In genomic region chr5:19058216-19058615, GRCh38 we compare ENCODE assay signal across 34 cellular contexts.
"Had no signal": no experiment of that assay in that cellular context is flagged by ENCODE, and none has a peak within 500 bp of the region (broad histone marks: within the 10 kb centered on the region; RNA-seq: fewer than 3 reads in every experiment).

No MANE protein-coding gene starts in this region.

- H3K4me1 Mint-ChIP-seq: activated CD4-positive, alpha-beta T cell treated with anti-CD3 and anti-CD28 coated beads for 36 hours; activated CD4-positive, alpha-beta T cell treated with anti-CD3 and anti-CD28 coated beads, Interleukin-2, amount 10 ng/mL, durations not matched to agents 24 days and 14 days; activated CD8-positive, alpha-beta memory T cell treated with anti-CD3 and anti-CD28 coated beads, Interleukin-2, amount 10 ng/mL, durations not matched to agents 7 days and 5 days; activated naive CD4-positive, alpha-beta T cell treated with anti-CD3 and anti-CD28 coated beads, Interleukin-2, amount 10 ng/mL, durations not matched to agents 7 days and 5 days; activated naive CD8-positive, alpha-beta T cell treated with anti-CD3 and anti-CD28 coated beads, Interleukin-2, amount 10 ng/mL, durations not matched to agents 7 days and 5 days; T-helper 17 cell had no signal

- H3K4me3 Mint-ChIP-seq: activated CD4-positive, alpha-beta memory T cell treated with anti-CD3 and anti-CD28 coated beads for 36 hours; activated CD4-positive, alpha-beta T cell treated with anti-CD3 and anti-CD28 coated beads for 36 hours; activated CD4-positive, alpha-beta T cell treated with anti-CD3 and anti-CD28 coated beads, Interleukin-2, amount 10 ng/mL, durations not matched to agents 24 days and 14 days; activated CD8-positive, alpha-beta memory T cell treated with anti-CD3 and anti-CD28 coated beads, Interleukin-2, amount 10 ng/mL, durations not matched to agents 7 days and 5 days; activated CD8-positive, alpha-beta T cell treated with anti-CD3 and anti-CD28 coated beads, Interleukin-2, amount 10 ng/mL, durations not matched to agents 7 days and 5 days; activated naive CD4-positive, alpha-beta T cell treated with anti-CD3 and anti-CD28 coated beads, Interleukin-2, amount 10 ng/mL, durations not matched to agents 7 days and 5 days; activated naive CD8-positive, alpha-beta T cell treated with anti-CD3 and anti-CD28 coated beads, Interleukin-2, amount 10 ng/mL, durations not matched to agents 7 days and 5 days; activated T-helper 1 cell treated with anti-CD3 and anti-CD28 coated beads, Interleukin-12 subunit alpha, Interleukin-12 subunit beta, Interleukin-2, Interleukin-4 antibody, amounts not matched to agents 30 ng/mL and 10 ng/mL and 1 ng/mL, durations not matched to agents 14 hours and 24 hours and 36 hours; T-helper 17 cell; T-helper 2 cell treated with Interferon-gamma antibody and Interleukin-4, amounts not matched to agents 5 μg/mL and 100 μg/mL, for 36 hours had no signal

- H3K27ac ChIP-seq: brain microvascular endothelial cell, cardiac muscle cell, colonic mucosa, gastrocnemius medialis, heart left ventricle had no signal

- H3K9me3 ChIP-seq: colonic mucosa, gastrocnemius medialis had no signal

- H3K27me3 Mint-ChIP-seq: activated CD4-positive, alpha-beta memory T cell treated with anti-CD3 and anti-CD28 coated beads for 36 hours; activated CD4-positive, alpha-beta T cell treated with anti-CD3 and anti-CD28 coated beads for 36 hours; activated CD4-positive, alpha-beta T cell treated with anti-CD3 and anti-CD28 coated beads, Interleukin-2, amount 10 ng/mL, durations not matched to agents 24 days and 14 days; activated CD8-positive, alpha-beta memory T cell treated with anti-CD3 and anti-CD28 coated beads, Interleukin-2, amount 10 ng/mL, durations not matched to agents 7 days and 5 days; activated naive CD4-positive, alpha-beta T cell treated with anti-CD3 and anti-CD28 coated beads, Interleukin-2, amount 10 ng/mL, durations not matched to agents 7 days and 5 days; activated naive CD8-positive, alpha-beta T cell treated with anti-CD3 and anti-CD28 coated beads, Interleukin-2, amount 10 ng/mL, durations not matched to agents 7 days and 5 days; T-helper 17 cell had no signal

- FAIRE-seq: astrocyte, endometrium, endothelial cell of umbilical vein had no signal

- H3K4me3 ChIP-seq: cardiac muscle cell, colonic mucosa, gastrocnemius medialis, heart left ventricle had no signal

- H3K36me3 ChIP-seq: brain microvascular endothelial cell, cardiac muscle cell, colonic mucosa, gastrocnemius medialis, heart left ventricle had no signal

- DNase-seq: activated CD4-positive, alpha-beta memory T cell treated with anti-CD3 and anti-CD28 coated beads for 36 hours; activated CD4-positive, alpha-beta T cell treated with anti-CD3 and anti-CD28 coated beads for 36 hours; activated CD4-positive, alpha-beta T cell treated with anti-CD3 and anti-CD28 coated beads, Interleukin-2, amount 10 ng/mL, durations not matched to agents 24 days and 14 days; activated CD4-positive, CD25-positive, alpha-beta regulatory T cell; activated CD4-positive, CD25-positive, alpha-beta regulatory T cell treated with anti-CD3 and anti-CD28 coated beads, Interleukin-2, amount 50 U/mL, for 72 hours; activated CD8-positive, alpha-beta memory T cell treated with anti-CD3 and anti-CD28 coated beads, Interleukin-2, amount 10 ng/mL, durations not matched to agents 7 days and 5 days; activated CD8-positive, alpha-beta memory T cell treated with anti-CD3 and anti-CD28 coated beads, Interleukin-2, amount 50 U/mL, for 4 hours; activated CD8-positive, alpha-beta T cell treated with anti-CD3 and anti-CD28 coated beads, Interleukin-2, amount 10 ng/mL, durations not matched to agents 7 days and 5 days; activated effector memory CD4-positive, alpha-beta T cell treated with anti-CD3 and anti-CD28 coated beads, Interleukin-2, amount 50 U/mL, for 16 hours; activated naive CD4-positive, alpha-beta T cell; activated naive CD4-positive, alpha-beta T cell treated with anti-CD3 and anti-CD28 coated beads, Interleukin-2, amount 10 ng/mL, durations not matched to agents 7 days and 5 days; activated naive CD8-positive, alpha-beta T cell treated with anti-CD3 and anti-CD28 coated beads, Interleukin-2, amount 10 ng/mL, durations not matched to agents 7 days and 5 days; activated T-cell treated with anti-CD3 and anti-CD28 coated beads, Interleukin-2, amount 50 U/mL, for 1 hour; activated T-cell treated with anti-CD3 and anti-CD28 coated beads, Interleukin-2, amount 50 U/mL, for 48 hours; brain microvascular endothelial cell; central memory CD4-positive, alpha-beta T cell; cerebellar nuclear complex; colonic mucosa; effector CD8-positive, alpha-beta T cell; foreskin fibroblast; gastrocnemius medialis; glutamatergic neuron; heart left ventricle; T-helper 1 cell; T-helper 17 cell; T1000 had no signal

- H3K36me3 Mint-ChIP-seq: activated CD4-positive, alpha-beta memory T cell treated with anti-CD3 and anti-CD28 coated beads for 36 hours; activated CD8-positive, alpha-beta memory T cell treated with anti-CD3 and anti-CD28 coated beads, Interleukin-2, amount 10 ng/mL, durations not matched to agents 7 days and 5 days; activated naive CD4-positive, alpha-beta T cell treated with anti-CD3 and anti-CD28 coated beads, Interleukin-2, amount 10 ng/mL, durations not matched to agents 7 days and 5 days; activated naive CD4-positive, alpha-beta T cell treated with anti-CD3 and anti-CD28 coated beads, Interleukin-2, amount 50 U/mL, for 72 hours; activated naive CD8-positive, alpha-beta T cell treated with anti-CD3 and anti-CD28 coated beads, Interleukin-2, amount 10 ng/mL, durations not matched to agents 7 days and 5 days had no signal

- H3K27me3 ChIP-seq: brain microvascular endothelial cell, cardiac muscle cell, colonic mucosa, gastrocnemius medialis, heart left ventricle had no signal

- H3K27ac Mint-ChIP-seq: activated CD4-positive, alpha-beta memory T cell treated with anti-CD3 and anti-CD28 coated beads for 36 hours; activated CD4-positive, alpha-beta T cell treated with anti-CD3 and anti-CD28 coated beads for 36 hours; activated CD4-positive, alpha-beta T cell treated with anti-CD3 and anti-CD28 coated beads, Interleukin-2, amount 10 ng/mL, durations not matched to agents 24 days and 14 days; activated CD8-positive, alpha-beta memory T cell treated with anti-CD3 and anti-CD28 coated beads, Interleukin-2, amount 10 ng/mL, durations not matched to agents 7 days and 5 days; activated CD8-positive, alpha-beta T cell treated with anti-CD3 and anti-CD28 coated beads, Interleukin-2, amount 10 ng/mL, durations not matched to agents 7 days and 5 days; activated naive CD4-positive, alpha-beta T cell treated with anti-CD3 and anti-CD28 coated beads, Interleukin-2, amount 10 ng/mL, durations not matched to agents 7 days and 5 days; activated naive CD4-positive, alpha-beta T cell treated with anti-CD3 and anti-CD28 coated beads, Interleukin-2, amount 50 U/mL, for 72 hours; activated naive CD8-positive, alpha-beta T cell treated with anti-CD3 and anti-CD28 coated beads, Interleukin-2, amount 10 ng/mL, durations not matched to agents 7 days and 5 days; activated T-helper 1 cell treated with anti-CD3 and anti-CD28 coated beads, Interleukin-12 subunit alpha, Interleukin-12 subunit beta, Interleukin-2, Interleukin-4 antibody, amounts not matched to agents 30 ng/mL and 10 ng/mL and 1 ng/mL, durations not matched to agents 14 hours and 24 hours and 36 hours; activated T-helper 2 cell treated with anti-CD3 and anti-CD28 coated beads, Interferon-gamma antibody, Interleukin-2, Interleukin-4, amounts not matched to agents 10 μg/mL and 5 μg/mL and 100 μg/mL, durations not matched to agents 14 hours and 24 hours and 36 hours; T-helper 17 cell; T-helper 2 cell treated with Interferon-gamma antibody and Interleukin-4, amounts not matched to agents 5 μg/mL and 100 μg/mL, for 36 hours had no signal

- H3K4me1 ChIP-seq: colonic mucosa, gastrocnemius medialis, heart left ventricle had no signal
